In genomic region chr2:164735309-164735919, GRCh38 we compare ENCODE assay signal across 22 cellular contexts.
A peak's percentile ranks its signal among the peaks of the same experiment; 100 is the strongest.
DNase-seq lines count a peak whose midpoint lies in the region; ATAC-seq and TF ChIP-seq lines count a peak whose summit lies in the region.
"Had no signal": no experiment of that assay in that cellular context is flagged by ENCODE, and none has a peak within 500 bp of the region (broad histone marks: within the 10 kb centered on the region; RNA-seq: fewer than 3 reads in every experiment).

No MANE protein-coding gene starts in this region.

- no peak overlapping the region for H3K4me3 Mint-ChIP-seq in CD8-positive, alpha-beta T cell
- H3K4me3 Mint-ChIP-seq: GM23338, T-helper 17 cell had no signal

- no peak overlapping the region for H3K23ac ChIP-seq in mesendoderm (ENCODE audit: low read length)

- no CpG with 5 or more reads among the region's 4 CpGs for WGBS in mesendoderm (ENCODE audit: extremely low coverage, insufficient coverage, low lambda C conversion rate)

- H3K27me3 ChIP-seq in BLaER1 treated with 17β-estradiol and CSF1 and Interleukin-3, amounts not matched to agents 10 nM and 100 nM = no peaks in the 10 kb centered on the region
- no peaks in the 10 kb centered on the region for H3K27me3 ChIP-seq in kidney epithelial cell (ENCODE audit: control insufficient read depth, insufficient read depth, low read length)
- no peaks in the 10 kb centered on the region for H3K27me3 ChIP-seq in CD8-positive, alpha-beta T cell (ENCODE audit: insufficient read depth, low read length)
- no peaks in the 10 kb centered on the region for H3K27me3 ChIP-seq in mesendoderm (ENCODE audit: insufficient read depth, low read length, poor library complexity)
- H3K27me3 ChIP-seq: body of pancreas, neutrophil, tibial artery had no signal

- DNase-seq in NCI-H1105 treated with DMSO at 0.1 percent for 48 hours (lab: John Stamatoyannopoulos, UW) = peak; percentile 64
- DNase-seq in kidney epithelial cell (ENCODE audit: low read depth) = peak; percentile 96
- DNase-seq in CD8-positive, alpha-beta T cell = no peak
- no peak for DNase-seq in mesendoderm
- DNase-seq in NCI-H82 (lab: John Stamatoyannopoulos, UW) = no peak
- DNase-seq: activated CD4-positive, CD25-positive, alpha-beta regulatory T cell treated with anti-CD3 and anti-CD28 coated beads, Interleukin-2, amount 50 U/mL, for 72 hours; activated CD8-positive, alpha-beta memory T cell treated with anti-CD3 and anti-CD28 coated beads, Interleukin-2, amount 50 U/mL, for 4 hours; body of pancreas; dorsolateral prefrontal cortex; hypothalamus; MV-4-11; NCI-H510A; RPMI8226; stimulated activated CD4-positive, alpha-beta T cell treated with anti-CD3 and anti-CD28 coated beads, Interleukin-4, amount 100 ng/mL, for 24 hours; T-helper 17 cell; tibial artery had no signal

- H3K27ac ChIP-seq in BLaER1 treated with 17β-estradiol and CSF1 and Interleukin-3, amounts not matched to agents 10 nM and 100 nM = no peak overlapping the region
- H3K27ac ChIP-seq in VCaP (peak overlapping the region; percentile 27), mesendoderm (ENCODE audit: low read depth, low read length) (no peak overlapping the region)
- no peak overlapping the region for H3K27ac ChIP-seq in CD8-positive, alpha-beta T cell (ENCODE audit: low read depth, low read length)
- H3K27ac ChIP-seq: neutrophil, tibial artery had no signal

- no peaks in the 10 kb centered on the region for H3K4me1 Mint-ChIP-seq in CD8-positive, alpha-beta T cell (ENCODE audit: low read depth)
- H3K4me1 Mint-ChIP-seq: T-helper 17 cell had no signal

- no peaks in the 10 kb centered on the region for H3K36me3 ChIP-seq in BLaER1 treated with 17β-estradiol and CSF1 and Interleukin-3, amounts not matched to agents 10 nM and 100 nM
- H3K36me3 ChIP-seq in kidney epithelial cell (ENCODE audit: control insufficient read depth, insufficient read depth, low read length) (peaks cover 1% of the 10 kb centered on the region), mesendoderm (ENCODE audit: control insufficient read depth, insufficient read depth, low read length) (no peaks in the 10 kb centered on the region)
- H3K36me3 ChIP-seq in CD8-positive, alpha-beta T cell (ENCODE audit: insufficient read depth, low read length) = no peaks in the 10 kb centered on the region
- H3K36me3 ChIP-seq: neutrophil, tibial artery had no signal

- no peaks in the 10 kb centered on the region for H3K79me1 ChIP-seq in mesendoderm (ENCODE audit: low read length)

- H2BK5ac ChIP-seq in mesendoderm (ENCODE audit: low read length) = no peak overlapping the region

- TF ChIP-seq CTCF in VCaP (conservative IDR thresholded peaks at IDR 0.05) = no peak
- no peak for TF ChIP-seq CTCF in kidney epithelial cell (IDR thresholded peaks at IDR 0.05; ENCODE audit: insufficient read depth, low read length, poor library complexity, severe bottlenecking)
- no peak for TF ChIP-seq CTCF in CD8-positive, alpha-beta T cell (IDR thresholded peaks at IDR 0.05)

- no peak overlapping the region for H4K8ac ChIP-seq in mesendoderm (ENCODE audit: low read depth, low read length)

- peak overlapping the region in 7 of 11 experiments; percentile 17 to 47 (median 25); a peak in 10 of 22 replicates for H3K4me2 ChIP-seq in BLaER1 treated with 17β-estradiol and CSF1 and Interleukin-3, amounts not matched to agents 10 nM and 100 nM
- no peak overlapping the region for H3K4me2 ChIP-seq in mesendoderm (ENCODE audit: low read length)
- H3K4me2 ChIP-seq: GM23338 had no signal

- H3K9me3 ChIP-seq in BLaER1 treated with 17β-estradiol and CSF1 and Interleukin-3, amounts not matched to agents 10 nM and 100 nM (replicated peaks in 1 of 11) = no peaks in the 10 kb centered on the region
- no peaks in the 10 kb centered on the region for H3K9me3 ChIP-seq in CD8-positive, alpha-beta T cell (ENCODE audit: low read length)
- H3K9me3 ChIP-seq: body of pancreas, neutrophil, tibial artery had no signal

- H3K18ac ChIP-seq in mesendoderm (ENCODE audit: low read length) = no peak overlapping the region

- H3K4ac ChIP-seq in mesendoderm (ENCODE audit: low read depth, low read length) = no peak overlapping the region

- POLR2A ChIA-PET in CD8-positive, alpha-beta T cell (lab: Charles Lee) = no interaction called here

- no peaks in the 10 kb centered on the region for H3K9me3 Mint-ChIP-seq in CD8-positive, alpha-beta T cell
- H3K9me3 Mint-ChIP-seq: GM23338 had no signal

- H4K20me1 ChIP-seq in BLaER1 treated with 17β-estradiol and CSF1 and Interleukin-3, amounts not matched to agents 10 nM and 100 nM = no peaks in the 10 kb centered on the region

- no peak overlapping the region for H3K9ac ChIP-seq in BLaER1 treated with 17β-estradiol and CSF1 and Interleukin-3, amounts not matched to agents 10 nM and 100 nM
- no peak overlapping the region for H3K9ac ChIP-seq in mesendoderm (ENCODE audit: low read length)

- ATAC-seq in CD8-positive, alpha-beta T cell = no peak
- no peak for ATAC-seq in HG03097 (IDR thresholded peaks at IDR 0.05; ENCODE audit: low FRiP score, unreplicated experiment)
- ATAC-seq: body of pancreas, GM23338, sciatic nerve, T-helper 17 cell had no signal

- H3K56ac ChIP-seq in mesendoderm (ENCODE audit: low read length) = no peak overlapping the region

- H2BK120ac ChIP-seq in mesendoderm (ENCODE audit: low read depth, low read length) = no peak overlapping the region

- CTCF ChIA-PET in CD8-positive, alpha-beta T cell (lab: Charles Lee) = no interaction called here

- H2AK5ac ChIP-seq in mesendoderm (ENCODE audit: low read length) = no peak overlapping the region

- H4K5ac ChIP-seq in mesendoderm (ENCODE audit: low read length) = no peak overlapping the region

- no peaks in the 10 kb centered on the region for H3K79me2 ChIP-seq in mesendoderm (ENCODE audit: control insufficient read depth, insufficient read depth, low read length)

- intact Hi-C loops in CD8-positive, alpha-beta T cell (cut with DNase I, micrococcal nuclease) = no loop called here

- H3K27me3 Mint-ChIP-seq in CD8-positive, alpha-beta T cell (ENCODE audit: low read depth) = no peaks in the 10 kb centered on the region
- H3K27me3 Mint-ChIP-seq: T-helper 17 cell had no signal

- no peak overlapping the region for H3K27ac Mint-ChIP-seq in CD8-positive, alpha-beta T cell
- H3K27ac Mint-ChIP-seq: T-helper 17 cell had no signal

- no peak overlapping the region for H3K4me3 ChIP-seq in BLaER1 treated with 17β-estradiol and CSF1 and Interleukin-3, amounts not matched to agents 10 nM and 100 nM
- H3K4me3 ChIP-seq in kidney epithelial cell (ENCODE audit: low read depth, low read length) = no peak overlapping the region
- H3K4me3 ChIP-seq in CD8-positive, alpha-beta T cell (ENCODE audit: low read depth, low read length) = no peak overlapping the region
- H3K4me3 ChIP-seq in mesendoderm (ENCODE audit: low read length) = no peak overlapping the region
- H3K4me3 ChIP-seq: body of pancreas, dorsolateral prefrontal cortex, GM23338, tibial artery had no signal

- H3K36me3 Mint-ChIP-seq in CD8-positive, alpha-beta T cell = no peaks in the 10 kb centered on the region

- peaks cover 8 to 13% (median 11%) of the 10 kb centered on the region in 10 experiments; a peak in 16 of 20 replicates for H3K4me1 ChIP-seq in BLaER1 treated with 17β-estradiol and CSF1 and Interleukin-3, amounts not matched to agents 10 nM and 100 nM
- H3K4me1 ChIP-seq in CD8-positive, alpha-beta T cell (ENCODE audit: insufficient read depth, low read length) = no peaks in the 10 kb centered on the region
- H3K4me1 ChIP-seq in mesendoderm (ENCODE audit: control insufficient read depth, low read depth, low read length) = peaks cover 7% of the 10 kb centered on the region

- no peak overlapping the region for H2BK15ac ChIP-seq in mesendoderm (replicated peaks; ENCODE audit: low read depth)

Comparison
In these comparisons a context has a peak if more than half of its experiments do, and no peak if none do; other contexts are left out.
1. DNase-seq: peak in NCI-H1105 treated with DMSO at 0.1 percent for 48 hours (single experiment) and kidney epithelial cell (single experiment); none in CD8-positive, alpha-beta T cell (0 of 7), mesendoderm (single experiment) and NCI-H82 (single experiment).